Comparison of ENCODE assay signal across 9 cellular contexts in the genomic region with DNA sequence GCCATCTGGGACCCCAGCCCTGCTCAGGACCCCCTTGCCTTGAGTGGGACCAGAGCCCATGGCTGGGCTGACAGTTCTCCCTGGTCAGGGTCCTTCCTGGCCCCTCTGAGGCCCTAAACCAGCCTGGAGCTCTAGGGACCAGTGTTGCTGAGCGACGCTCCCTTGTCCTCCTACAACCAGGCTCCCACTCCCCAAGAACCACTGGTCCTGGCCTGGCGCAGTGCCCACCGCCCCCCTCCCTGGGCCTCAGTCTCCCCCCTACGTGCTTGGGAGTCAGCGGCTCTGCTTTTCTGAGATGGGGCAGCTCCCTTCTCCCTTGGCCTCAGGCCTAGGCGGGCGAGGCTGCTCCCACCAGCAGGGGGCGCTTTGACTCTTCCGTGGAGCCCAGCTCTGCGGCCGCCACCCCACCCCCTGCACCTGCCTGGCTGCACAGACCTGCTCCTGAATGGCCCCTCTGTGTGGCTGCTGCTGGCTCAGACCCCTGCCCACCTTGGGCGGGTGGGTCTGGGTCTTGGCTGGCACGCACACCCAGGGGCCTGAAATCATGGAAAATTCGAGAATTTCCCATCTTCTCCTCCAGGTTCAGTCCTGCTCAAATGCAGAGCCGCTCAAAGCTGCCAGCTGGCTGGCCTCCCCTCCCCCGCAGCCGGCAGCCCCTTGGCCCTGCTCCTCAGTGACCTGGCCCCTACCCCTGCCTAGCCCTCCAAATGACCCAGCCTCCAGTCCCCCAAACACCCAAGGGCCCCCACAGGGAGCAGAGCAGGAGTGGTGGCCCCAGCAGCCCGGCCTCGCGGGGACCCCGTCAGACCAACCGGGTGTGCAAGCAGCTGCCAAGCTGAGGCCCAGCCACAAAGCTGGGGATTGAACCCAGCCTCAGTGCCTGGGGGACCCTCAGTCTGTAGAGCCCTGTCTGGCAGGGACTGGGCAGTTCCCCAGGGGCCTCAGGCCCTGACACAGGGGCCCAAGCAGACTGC. TPM values are rescaled to one million over a fixed set of nuclear protein-coding genes. Genes with fewer than 3 reads are reported as not detected.
DNase-seq lines count a peak whose midpoint lies in the region; ATAC-seq lines count a peak whose summit lies in the region.
"Had no signal": no experiment of that assay in that cellular context is flagged by ENCODE, and none has a peak within 500 bp of the region (broad histone marks: within the 10 kb centered on the region; RNA-seq: fewer than 3 reads in every experiment).

No MANE protein-coding gene starts in this region.

- no peaks in the 10 kb centered on the region for H3K27me3 Mint-ChIP-seq in memory B cell
- H3K27me3 Mint-ChIP-seq: activated naive CD4-positive, alpha-beta T cell treated with anti-CD3 and anti-CD28 coated beads, Interleukin-2, amount 50 U/mL, for 24 hours had no signal

- H3K9me3 Mint-ChIP-seq in memory B cell = no peaks in the 10 kb centered on the region
- H3K9me3 Mint-ChIP-seq: activated naive CD4-positive, alpha-beta T cell treated with anti-CD3 and anti-CD28 coated beads, Interleukin-2, amount 50 U/mL, for 24 hours had no signal

- peaks cover 26% of the 10 kb centered on the region for H3K4me1 Mint-ChIP-seq in memory B cell

- no peak overlapping the region for H3K27ac Mint-ChIP-seq in memory B cell
- H3K27ac Mint-ChIP-seq: activated naive CD4-positive, alpha-beta T cell treated with anti-CD3 and anti-CD28 coated beads, Interleukin-2, amount 50 U/mL, for 24 hours had no signal

- ATAC-seq in HG02623 (IDR thresholded peaks at IDR 0.05; ENCODE audit: unreplicated experiment) (peak; percentile 53), memory B cell (ENCODE audit: low read depth) (peak; percentile 87), HG03039 (IDR thresholded peaks at IDR 0.05; ENCODE audit: unreplicated experiment) (no peak)

- H3K36me3 Mint-ChIP-seq in memory B cell = no peaks in the 10 kb centered on the region
- H3K36me3 Mint-ChIP-seq: activated naive CD4-positive, alpha-beta T cell treated with anti-CD3 and anti-CD28 coated beads, Interleukin-2, amount 50 U/mL, for 24 hours had no signal

- no peak overlapping the region for H3K4me3 Mint-ChIP-seq in memory B cell
- H3K4me3 Mint-ChIP-seq: activated naive CD4-positive, alpha-beta T cell treated with anti-CD3 and anti-CD28 coated beads, Interleukin-2, amount 50 U/mL, for 24 hours had no signal

- DNase-seq in COR-L47 (lab: John Stamatoyannopoulos, UW) (peak; percentile 75), NCI-H526 (lab: John Stamatoyannopoulos, UW) (peak; percentile 46 to 93), dermis microvascular lymphatic vessel endothelial cell (ENCODE audit: low read depth in 2 of 2) (peak; percentile 32 to 77), memory B cell (ENCODE audit: low spot score in 2 of 2) (peak; percentile 78 to 79)
- peak; percentile 79 to 84 for DNase-seq in activated CD4-positive, alpha-beta T cell treated with anti-CD3 and anti-CD28 coated beads, Interleukin-2, amount 50 U/mL, for 48 hours
- peak; percentile 61 for DNase-seq in stimulated activated CD8-positive, alpha-beta memory T cell treated with anti-CD3 and anti-CD28 coated beads, Interleukin-12 subunit alpha, Interleukin-12 subunit beta, amount 100 ng/mL, for 4 hours (ENCODE audit: low read depth)

RNA-seq across cellular contexts. Expression of gene PRR33, which starts 9.1 kb away (rescaled TPM):
- not detected in 2 replicates for total RNA-seq in dermis microvascular lymphatic vessel endothelial cell

RNA-seq across cellular contexts. Expression of gene LSP1, which starts 29.7 kb away (rescaled TPM):
- under 0.01 TPM in 2 replicates for total RNA-seq in dermis microvascular lymphatic vessel endothelial cell

RNA-seq across cellular contexts. Expression of gene TNNT3, which starts 37.0 kb away (rescaled TPM):
- total RNA-seq in dermis microvascular lymphatic vessel endothelial cell = not detected in 2 replicates

RNA-seq across cellular contexts. Expression of gene TNNI2, which starts 43.8 kb away (rescaled TPM):
- not detected in 2 replicates for total RNA-seq in dermis microvascular lymphatic vessel endothelial cell

RNA-seq across cellular contexts. Expression of gene SYT8, which starts 47.8 kb away (rescaled TPM):
- total RNA-seq in dermis microvascular lymphatic vessel endothelial cell = under 0.01 and 0.13 TPM in 2 replicates
